ENCODE assay signal across 10 cellular contexts in the genomic region with DNA sequence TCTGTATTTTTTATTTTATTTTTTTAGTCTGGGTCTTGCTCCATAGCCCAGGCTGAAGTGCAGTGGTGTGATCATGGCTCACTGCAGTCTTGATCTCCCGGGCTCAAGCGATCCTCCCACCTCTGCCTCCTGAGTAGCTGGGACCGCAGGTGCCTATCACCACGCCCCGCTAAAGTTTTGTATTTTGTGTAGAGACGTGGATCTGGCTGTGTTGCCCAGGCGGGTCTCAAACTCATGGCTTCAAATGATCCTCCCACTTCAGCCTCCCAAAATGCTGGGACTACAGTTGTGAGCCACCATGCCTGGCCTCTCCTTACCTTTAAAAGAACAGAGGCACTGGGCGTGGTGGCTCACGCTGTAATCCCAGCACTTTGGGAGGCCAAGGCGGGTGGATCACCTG. TPM values are rescaled to one million over a fixed set of nuclear protein-coding genes. Genes with fewer than 3 reads are reported as not detected.
"Had no signal": no experiment of that assay in that cellular context is flagged by ENCODE, and none has a peak within 500 bp of the region (broad histone marks: within the 10 kb centered on the region; RNA-seq: fewer than 3 reads in every experiment).

No MANE protein-coding gene starts in this region.

- H3K4me3 Mint-ChIP-seq: GM23338, H9, HFFc6, IgD-negative memory B cell had no signal

- H3K4me3 ChIP-seq: GM23338 had no signal

- H3K4me2 ChIP-seq: GM23338 had no signal

- H3K27ac Mint-ChIP-seq: GM23338, H9, HFFc6, IgD-negative memory B cell had no signal

- ATAC-seq: GM23338, HepG2 had no signal

- H2AFZ ChIP-seq: GM23338 had no signal

- DNase-seq: H9, HCEC 1CT, HFFc6, KBM-7 had no signal

- H3K9me3 Mint-ChIP-seq: GM23338, H9, HFFc6, IgD-negative memory B cell had no signal

- H3K27ac ChIP-seq: HL-60 had no signal

RNA-seq across cellular contexts. Expression of a gene that starts 4.2 kb away (rescaled TPM):
- total RNA-seq: H9, HFFc6, HT1080 had no signal

RNA-seq across cellular contexts. Expression of a gene that starts 5.4 kb away (rescaled TPM):
- total RNA-seq: GM23338, H1, HFFc6, HT1080 had no signal

RNA-seq across cellular contexts. Expression of a gene that starts 41.3 kb away (rescaled TPM):
- total RNA-seq: H9 had no signal
